Comparison of ENCODE assay signal across 13 cellular contexts in the genomic region with DNA sequence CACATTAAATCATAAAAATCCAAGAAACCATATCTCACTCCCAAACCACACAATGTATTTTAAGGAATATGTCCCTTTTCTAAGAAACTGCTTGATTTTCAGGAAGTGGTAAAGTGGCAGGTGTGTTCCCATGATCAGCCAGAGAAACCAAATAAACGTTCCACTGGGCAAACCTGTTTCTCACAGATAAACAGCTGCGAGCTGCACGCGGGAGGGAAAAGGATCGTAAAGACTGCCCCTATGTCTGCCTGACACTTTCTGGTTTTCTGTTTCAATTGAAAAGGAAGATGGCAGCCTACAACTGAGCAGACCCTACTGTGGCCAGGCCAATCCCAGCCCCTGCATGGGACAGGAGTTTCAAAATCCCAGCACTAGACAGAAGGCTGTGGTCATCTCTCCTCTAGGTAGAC. TPM values are rescaled to one million over a fixed set of nuclear protein-coding genes. Genes with fewer than 3 reads are reported as not detected.
DNase-seq lines count a peak whose midpoint lies in the region; ATAC-seq, FAIRE-seq and TF ChIP-seq lines count a peak whose summit lies in the region.
"Had no signal": no experiment of that assay in that cellular context is flagged by ENCODE, and none has a peak within 500 bp of the region (broad histone marks: within the 10 kb centered on the region; RNA-seq: fewer than 3 reads in every experiment).

No MANE protein-coding gene starts in this region.

- H3K27me3 ChIP-seq in SJCRH30 = no peaks in the 10 kb centered on the region
- no peaks in the 10 kb centered on the region for H3K27me3 ChIP-seq in sigmoid colon
- H3K27me3 ChIP-seq: tibial nerve had no signal

- H3K4me3 Mint-ChIP-seq in nephron = peak overlapping the region in 1 of 3 experiments; percentile 50

- H3K9me3 Mint-ChIP-seq in nephron = no peaks in the 10 kb centered on the region

- intact Hi-C loops in sigmoid colon (cut with DNase I) = no loop called here

- no peak for FAIRE-seq in GM12892 (lab: Jason Lieb, UNC)
- FAIRE-seq: H54 had no signal

- H3K27me3 Mint-ChIP-seq in nephron (ENCODE audit: low read depth) = no peaks in the 10 kb centered on the region

- 10 to 33% methylated on average over 5 of the region's 5 CpGs for WGBS in sigmoid colon, 2 donors

- TF ChIP-seq POLR2A in GM12892 (IDR thresholded peaks at IDR 0.05; ENCODE audit: low read depth, low read length) (no peak), sigmoid colon (IDR thresholded peaks at IDR 0.05) (no peak)

- H3K36me3 ChIP-seq in SJCRH30 (no peaks in the 10 kb centered on the region), sigmoid colon (no peaks in the 10 kb centered on the region)
- H3K36me3 ChIP-seq: tibial nerve had no signal

- no peak for ATAC-seq in GM21360 (IDR thresholded peaks at IDR 0.05; ENCODE audit: unreplicated experiment)
- ATAC-seq in HG02798 (IDR thresholded peaks at IDR 0.05; ENCODE audit: poor library complexity, unreplicated experiment) = no peak

- H3K27ac Mint-ChIP-seq in nephron = peak overlapping the region; percentile 50 to 66 (median 55)

- DNase-seq in DMS53 treated with DMSO at 0.1 percent for 48 hours (lab: John Stamatoyannopoulos, UW; ENCODE audit: unreplicated experiment) = peak; percentile 95
- peak; percentile 83 for DNase-seq in LNCaP clone FGC (ENCODE audit: low read depth)
- peak; percentile 51 to 77 for DNase-seq in SJCRH30
- DNase-seq in GM12892 (ENCODE audit: insufficient read length) = no peak
- DNase-seq in sigmoid colon = no peak
- DNase-seq: activated CD8-positive, alpha-beta memory T cell treated with anti-CD3 and anti-CD28 coated beads for 24 hours; NCI-H1930; SW 1271 had no signal

- no peaks in the 10 kb centered on the region for H3K36me3 Mint-ChIP-seq in nephron (ENCODE audit: low read depth)

- H3K27ac ChIP-seq in SJCRH30 (peak overlapping the region; percentile 7; the same call in 1 of the 2 replicates), sigmoid colon (no peak overlapping the region)

- peak overlapping the region; percentile 2 for H3K4me3 ChIP-seq in LNCaP clone FGC (ENCODE audit: low read depth, low read length)
- no peak overlapping the region for H3K4me3 ChIP-seq in SJCRH30
- H3K4me3 ChIP-seq in sigmoid colon = no peak overlapping the region
- H3K4me3 ChIP-seq: tibial nerve had no signal

- TF ChIP-seq EP300 in sigmoid colon (IDR thresholded peaks at IDR 0.05) = no peak

- H3K4me1 ChIP-seq in SJCRH30 (peaks cover 26% of the 10 kb centered on the region), sigmoid colon (peaks cover 0 to 3% (median 1%) of the 10 kb centered on the region in 4 donors)

- H3K9me3 ChIP-seq in SJCRH30 (replicated peaks) = no peaks in the 10 kb centered on the region
- H3K9me3 ChIP-seq in sigmoid colon = no peaks in the 10 kb centered on the region
- H3K9me3 ChIP-seq: tibial nerve had no signal

- H3K4me1 Mint-ChIP-seq in nephron = peaks cover 67% of the 10 kb centered on the region

- TF ChIP-seq CTCF in LNCaP clone FGC (IDR thresholded peaks at IDR 0.05; ENCODE audit: control insufficient read depth, extremely low read depth, insufficient read depth) = no peak
- TF ChIP-seq CTCF in nephron (IDR thresholded peaks at IDR 0.05; ENCODE audit: unreplicated experiment in 3 of 3) = no peak
- TF ChIP-seq CTCF in sigmoid colon (IDR thresholded peaks at IDR 0.05) = no peak

RNA-seq across cellular contexts. Expression of gene HIVEP3, which starts 36.6 kb away (rescaled TPM):
- total RNA-seq in SJCRH30 (2014; rRNA removed; shearing (Covaris generic)) = 2.5 and 2.8 TPM in 2 replicates
- 5.1 TPM for polyA plus RNA-seq in GM12892 (2012; ENCODE audit: missing spikeins)
- 1 to 10 TPM; 1.4 to 3.2 (median 3.0) TPM for total RNA-seq in sigmoid colon
- 1 to 10 TPM; 3.3 to 7.8 (median 5.8) TPM for polyA plus RNA-seq in sigmoid colon

Comparison
In these comparisons a context has a peak if more than half of its experiments do, and no peak if none do; other contexts are left out.
1. DNase-seq: peak in DMS53 treated with DMSO at 0.1 percent for 48 hours (single experiment), LNCaP clone FGC (single experiment) and SJCRH30 (2 of 2); none in GM12892 (single experiment) and sigmoid colon (single experiment).